In genomic region chr1:162091681-162092524, GRCh38 we compare ENCODE assay signal across 1 cellular context.
TF ChIP-seq lines count a peak whose summit lies in the region.

No MANE protein-coding gene starts in this region.

TF ChIP-seq in HepG2, 621 proteins besides CTCF, POLR2A, EP300 and RAD21 (continued from another document and continues in another):
- TF ChIP-seq HNF1A (IDR thresholded peaks at IDR 0.05; ENCODE audit: low read depth) (peak; percentile 50), HNF1A (CRISPR knock-in tag; IDR thresholded peaks at IDR 0.05; ENCODE audit: borderline replicate concordance) (peak; percentile 83; the same call in 1 of the 2 replicates), PAX8 (CRISPR knock-in tag; IDR thresholded peaks at IDR 0.05; ENCODE audit: borderline replicate concordance) (no peak), TFDP2 (CRISPR knock-in tag; IDR thresholded peaks at IDR 0.05) (0 out of 2 replicates have a peak, but pooled peaks have one; percentile 30), ZNF503 (CRISPR knock-in tag; IDR thresholded peaks at IDR 0.05) (0 out of 2 replicates have a peak, but pooled peaks have one; percentile 76), HOMEZ (CRISPR knock-in tag; IDR thresholded peaks at IDR 0.05; ENCODE audit: low read depth) (peak; percentile 77; the same call in 1 of the 2 replicates), ZSCAN29 (CRISPR knock-in tag; conservative IDR thresholded peaks at IDR 0.05) (peak; percentile 51; the same call in 1 of the 2 replicates), ZNF772 (CRISPR knock-in tag; IDR thresholded peaks at IDR 0.05) (0 out of 2 replicates have a peak, but pooled peaks have one; percentile 28), ZNF775 (CRISPR knock-in tag; IDR thresholded peaks at IDR 0.05; ENCODE audit: borderline replicate concordance) (no peak), ARID3A (IDR thresholded peaks at IDR 0.05; ENCODE audit: low read depth, low read length) (peak; percentile 80), IRF2 (CRISPR knock-in tag; IDR thresholded peaks at IDR 0.05) (peak; percentile 70; the same call in 1 of the 2 replicates), ESRRA (CRISPR knock-in tag; IDR thresholded peaks at IDR 0.05; ENCODE audit: low read depth) (peak; percentile 81), MAFK (conservative IDR thresholded peaks at IDR 0.05 in 1 of 2, IDR thresholded peaks at IDR 0.05 in 1 of 2; ENCODE audit: low read length in 2 of 2) (no peak), REST (IDR thresholded peaks at IDR 0.05; ENCODE audit: borderline replicate concordance in 1 of 2, low read depth in 1 of 2, low read length in 2 of 2) (peak in 1 of 2 experiments; percentile 73; a peak in 2 of 4 replicates), ASH2L (IDR thresholded peaks at IDR 0.05; ENCODE audit: insufficient read length, low read depth, low read length) (peak; percentile 61), MIER3 (CRISPR knock-in tag; IDR thresholded peaks at IDR 0.05; ENCODE audit: borderline replicate concordance) (peak; percentile 49; the same call in 1 of the 2 replicates), ZNF792 (CRISPR knock-in tag; IDR thresholded peaks at IDR 0.05) (peak; percentile 34; the same call in 1 of the 2 replicates), ZNF501 (CRISPR knock-in tag; IDR thresholded peaks at IDR 0.05) (0 out of 2 replicates have a peak, but pooled peaks have one; percentile 48), PHF21A (CRISPR knock-in tag; IDR thresholded peaks at IDR 0.05) (peak; percentile 93), ZNF639 (CRISPR knock-in tag; conservative IDR thresholded peaks at IDR 0.05) (peak; percentile 32; the same call in 1 of the 2 replicates), ZBTB7B (CRISPR knock-in tag; IDR thresholded peaks at IDR 0.05) (peak; percentile 92), AHDC1 (CRISPR knock-in tag; IDR thresholded peaks at IDR 0.05; ENCODE audit: borderline replicate concordance) (peak; percentile 92; the same call in 1 of the 2 replicates), GATA4 (IDR thresholded peaks at IDR 0.05; ENCODE audit: borderline replicate concordance, low read depth) (peak; percentile 62; the same call in 1 of the 2 replicates), MIER2 (CRISPR knock-in tag; IDR thresholded peaks at IDR 0.05) (no peak), NFIC (IDR thresholded peaks at IDR 0.05; ENCODE audit: low read length) (peak; percentile 79), FOXA3 (CRISPR knock-in tag; IDR thresholded peaks at IDR 0.05) (peak; percentile 93), KAT8 (CRISPR knock-in tag; IDR thresholded peaks at IDR 0.05) (peak; percentile 73), ZNF644 (CRISPR knock-in tag; IDR thresholded peaks at IDR 0.05; ENCODE audit: low read depth) (peak; percentile 84; the same call in 1 of the 2 replicates), PITX1 (CRISPR knock-in tag; IDR thresholded peaks at IDR 0.05) (peak; percentile 84)
